Comparison of ENCODE assay signal across 8 cellular contexts in genomic region chr2:190277234-190278112, GRCh38. TPM values are rescaled to one million over a fixed set of nuclear protein-coding genes. Genes with fewer than 3 reads are reported as not detected.
A peak's percentile ranks its signal among the peaks of the same experiment; 100 is the strongest.
DNase-seq lines count a peak whose midpoint lies in the region; ATAC-seq, FAIRE-seq and TF ChIP-seq lines count a peak whose summit lies in the region.

No MANE protein-coding gene starts in this region.

- no peaks in the 10 kb centered on the region for H3K27me3 ChIP-seq in left ventricle myocardium inferior (ENCODE audit: low read depth)
- no peaks in the 10 kb centered on the region for H3K27me3 ChIP-seq in adrenal gland

- H3K9ac ChIP-seq in kidney (ENCODE audit: low read length in 2 of 2) = no peak overlapping the region

- TF ChIP-seq CTCF in left ventricle myocardium inferior (IDR thresholded peaks at IDR 0.05; ENCODE audit: borderline replicate concordance) (peak; percentile 65), adrenal gland (IDR thresholded peaks at IDR 0.05) (peak; percentile 32 to 65 (median 50)), kidney (IDR thresholded peaks at IDR 0.05; ENCODE audit: borderline replicate concordance, extremely low read depth, insufficient read depth) (peak; percentile 38)

- ATAC-seq in GM21737 (IDR thresholded peaks at IDR 0.05; ENCODE audit: unreplicated experiment) = no peak
- ATAC-seq in GM21576 (IDR thresholded peaks at IDR 0.05; ENCODE audit: unreplicated experiment) = no peak

- H3K9me3 ChIP-seq in left ventricle myocardium inferior (replicated peaks) = no peaks in the 10 kb centered on the region
- no peaks in the 10 kb centered on the region for H3K9me3 ChIP-seq in adrenal gland (replicated peaks in 1 of 3)
- no peaks in the 10 kb centered on the region for H3K9me3 ChIP-seq in kidney (ENCODE audit: control insufficient read depth in 1 of 2, low read length in 2 of 2)

- DNase-seq in left ventricle myocardium inferior (no peak), cardiac septum (ENCODE audit: low spot score) (no peak), NAMALWA (ENCODE audit: low spot score) (peak; percentile 74), adrenal gland (peak in 3 of 7 donors; percentile 25 to 62 (median 49)), kidney (no peak), NCI-H1105 treated with DMSO at 0.1 percent for 48 hours (lab: John Stamatoyannopoulos, UW) (no peak)

- no peak overlapping the region for H3K27ac ChIP-seq in left ventricle myocardium inferior (replicated peaks)
- no peak overlapping the region for H3K27ac ChIP-seq in adrenal gland
- no peak overlapping the region for H3K27ac ChIP-seq in kidney (ENCODE audit: low read depth in 2 of 2, low read length in 2 of 2)

- H3K4me3 ChIP-seq in left ventricle myocardium inferior = no peak overlapping the region
- no peak overlapping the region for H3K4me3 ChIP-seq in adrenal gland
- no peak overlapping the region for H3K4me3 ChIP-seq in kidney (ENCODE audit: low read length in 2 of 2)

- H3K36me3 ChIP-seq in left ventricle myocardium inferior (peaks cover 16% of the 10 kb centered on the region), adrenal gland (replicated peaks in 1 of 2) (no peaks in the 10 kb centered on the region), kidney (ENCODE audit: control insufficient read depth in 1 of 2, insufficient read depth in 2 of 2, low read length in 2 of 2) (no peaks in the 10 kb centered on the region)

- TF ChIP-seq POLR2A in adrenal gland (IDR thresholded peaks at IDR 0.05) = no peak

- FAIRE-seq in kidney (lab: Jason Lieb, UNC) = no peak

- H3K4me1 ChIP-seq in left ventricle myocardium inferior (no peaks in the 10 kb centered on the region), adrenal gland (replicated peaks in 1 of 2) (peaks cover 0 to 5% of the 10 kb centered on the region in 2 donors), kidney (ENCODE audit: control insufficient read depth in 1 of 2, insufficient read depth in 1 of 2, low read depth in 1 of 2, low read length in 2 of 2) (no peaks in the 10 kb centered on the region)

- WGBS in adrenal gland, 4 donors = 45 to 48% (median 45%) methylated on average over 4 of the region's 4 CpGs

- intact Hi-C loops in left ventricle myocardium inferior (cut with micrococcal nuclease) (loop anchor here (5.0 kb wide), 1 partner anchor 190 kb away; no protein-coding TSS in a partner anchor), cardiac septum (cut with DNase I) (loop anchor here (2.0 kb wide), 1 partner anchor 189 kb away; no protein-coding TSS in a partner anchor), adrenal gland (cut with DNase I) (loop anchor here in 1 of 2 donors (10.0 kb wide), 1 partner anchor 193 kb away; no protein-coding TSS in a partner anchor), kidney (cut with DNase I) (no loop called here)

RNA-seq across cellular contexts. Expression of gene HIBCH, which starts 42.2 kb away (rescaled TPM):
- total RNA-seq in left ventricle myocardium inferior (24.5 TPM), cardiac septum (21.9 TPM), adrenal gland (100 to 1,000 TPM in 2 of 8 donors, 10 to 100 TPM in 6; 35.1 to 174 (median 66.4) TPM), kidney (35.7 TPM)
- polyA plus RNA-seq in adrenal gland (100 to 1,000 TPM in 1 of 3 donors, 10 to 100 TPM in 2; 18.2 to 116 (median 29.2) TPM), kidney (ENCODE audit: insufficient read depth, low read depth, low replicate concordance) (115 TPM)
